1 cellular context compared by ENCODE assay signal in genomic region chr10:127926455-127926854, GRCh38.
TF ChIP-seq lines count a peak whose summit lies in the region.

No MANE protein-coding gene starts in this region.

TF ChIP-seq in GM23338, 12 proteins besides CTCF, POLR2A, EP300 and RAD21 (continued from another document):
- TF ChIP-seq, protein P1, sequence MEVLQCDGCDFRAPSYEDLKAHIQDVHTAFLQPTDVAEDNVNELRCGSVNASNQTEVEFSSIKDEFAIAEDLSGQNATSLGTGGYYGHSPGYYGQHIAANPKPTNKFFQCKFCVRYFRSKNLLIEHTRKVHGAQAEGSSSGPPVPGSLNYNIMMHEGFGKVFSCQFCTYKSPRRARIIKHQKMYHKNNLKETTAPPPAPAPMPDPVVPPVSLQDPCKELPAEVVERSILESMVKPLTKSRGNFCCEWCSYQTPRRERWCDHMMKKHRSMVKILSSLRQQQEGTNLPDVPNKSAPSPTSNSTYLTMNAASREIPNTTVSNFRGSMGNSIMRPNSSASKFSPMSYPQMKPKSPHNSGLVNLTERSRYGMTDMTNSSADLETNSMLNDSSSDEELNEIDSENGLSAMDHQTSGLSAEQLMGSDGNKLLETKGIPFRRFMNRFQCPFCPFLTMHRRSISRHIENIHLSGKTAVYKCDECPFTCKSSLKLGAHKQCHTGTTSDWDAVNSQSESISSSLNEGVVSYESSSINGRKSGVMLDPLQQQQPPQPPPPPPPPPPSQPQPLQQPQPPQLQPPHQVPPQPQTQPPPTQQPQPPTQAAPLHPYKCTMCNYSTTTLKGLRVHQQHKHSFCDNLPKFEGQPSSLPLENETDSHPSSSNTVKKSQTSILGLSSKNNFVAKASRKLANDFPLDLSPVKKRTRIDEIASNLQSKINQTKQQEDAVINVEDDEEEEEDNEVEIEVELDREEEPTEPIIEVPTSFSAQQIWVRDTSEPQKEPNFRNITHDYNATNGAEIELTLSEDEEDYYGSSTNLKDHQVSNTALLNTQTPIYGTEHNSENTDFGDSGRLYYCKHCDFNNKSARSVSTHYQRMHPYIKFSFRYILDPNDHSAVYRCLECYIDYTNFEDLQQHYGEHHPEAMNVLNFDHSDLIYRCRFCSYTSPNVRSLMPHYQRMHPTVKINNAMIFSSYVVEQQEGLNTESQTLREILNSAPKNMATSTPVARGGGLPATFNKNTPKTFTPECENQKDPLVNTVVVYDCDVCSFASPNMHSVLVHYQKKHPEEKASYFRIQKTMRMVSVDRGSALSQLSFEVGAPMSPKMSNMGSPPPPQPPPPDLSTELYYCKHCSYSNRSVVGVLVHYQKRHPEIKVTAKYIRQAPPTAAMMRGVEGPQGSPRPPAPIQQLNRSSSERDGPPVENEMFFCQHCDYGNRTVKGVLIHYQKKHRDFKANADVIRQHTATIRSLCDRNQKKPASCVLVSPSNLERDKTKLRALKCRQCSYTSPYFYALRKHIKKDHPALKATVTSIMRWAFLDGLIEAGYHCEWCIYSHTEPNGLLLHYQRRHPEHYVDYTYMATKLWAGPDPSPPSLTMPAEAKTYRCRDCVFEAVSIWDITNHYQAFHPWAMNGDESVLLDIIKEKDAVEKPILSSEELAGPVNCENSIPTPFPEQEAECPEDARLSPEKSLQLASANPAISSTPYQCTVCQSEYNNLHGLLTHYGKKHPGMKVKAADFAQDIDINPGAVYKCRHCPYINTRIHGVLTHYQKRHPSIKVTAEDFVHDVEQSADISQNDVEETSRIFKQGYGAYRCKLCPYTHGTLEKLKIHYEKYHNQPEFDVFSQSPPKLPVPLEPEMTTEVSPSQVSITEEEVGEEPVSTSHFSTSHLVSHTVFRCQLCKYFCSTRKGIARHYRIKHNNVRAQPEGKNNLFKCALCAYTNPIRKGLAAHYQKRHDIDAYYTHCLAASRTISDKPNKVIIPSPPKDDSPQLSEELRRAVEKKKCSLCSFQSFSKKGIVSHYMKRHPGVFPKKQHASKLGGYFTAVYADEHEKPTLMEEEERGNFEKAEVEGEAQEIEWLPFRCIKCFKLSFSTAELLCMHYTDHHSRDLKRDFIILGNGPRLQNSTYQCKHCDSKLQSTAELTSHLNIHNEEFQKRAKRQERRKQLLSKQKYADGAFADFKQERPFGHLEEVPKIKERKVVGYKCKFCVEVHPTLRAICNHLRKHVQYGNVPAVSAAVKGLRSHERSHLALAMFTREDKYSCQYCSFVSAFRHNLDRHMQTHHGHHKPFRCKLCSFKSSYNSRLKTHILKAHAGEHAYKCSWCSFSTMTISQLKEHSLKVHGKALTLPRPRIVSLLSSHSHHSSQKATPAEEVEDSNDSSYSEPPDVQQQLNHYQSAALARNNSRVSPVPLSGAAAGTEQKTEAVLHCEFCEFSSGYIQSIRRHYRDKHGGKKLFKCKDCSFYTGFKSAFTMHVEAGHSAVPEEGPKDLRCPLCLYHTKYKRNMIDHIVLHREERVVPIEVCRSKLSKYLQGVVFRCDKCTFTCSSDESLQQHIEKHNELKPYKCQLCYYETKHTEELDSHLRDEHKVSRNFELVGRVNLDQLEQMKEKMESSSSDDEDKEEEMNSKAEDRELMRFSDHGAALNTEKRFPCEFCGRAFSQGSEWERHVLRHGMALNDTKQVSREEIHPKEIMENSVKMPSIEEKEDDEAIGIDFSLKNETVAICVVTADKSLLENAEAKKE (CRISPR knock-in tag; IDR thresholded peaks at IDR 0.05) = no peak
- TF ChIP-seq, protein P2, sequence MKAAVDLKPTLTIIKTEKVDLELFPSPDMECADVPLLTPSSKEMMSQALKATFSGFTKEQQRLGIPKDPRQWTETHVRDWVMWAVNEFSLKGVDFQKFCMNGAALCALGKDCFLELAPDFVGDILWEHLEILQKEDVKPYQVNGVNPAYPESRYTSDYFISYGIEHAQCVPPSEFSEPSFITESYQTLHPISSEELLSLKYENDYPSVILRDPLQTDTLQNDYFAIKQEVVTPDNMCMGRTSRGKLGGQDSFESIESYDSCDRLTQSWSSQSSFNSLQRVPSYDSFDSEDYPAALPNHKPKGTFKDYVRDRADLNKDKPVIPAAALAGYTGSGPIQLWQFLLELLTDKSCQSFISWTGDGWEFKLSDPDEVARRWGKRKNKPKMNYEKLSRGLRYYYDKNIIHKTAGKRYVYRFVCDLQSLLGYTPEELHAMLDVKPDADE (IDR thresholded peaks at IDR 0.05) = no peak
- TF ChIP-seq CREB1 (CRISPR knock-in tag; IDR thresholded peaks at IDR 0.05; ENCODE audit: low read depth) (no peak), POLR2AphosphoS5 (IDR thresholded peaks at IDR 0.05; ENCODE audit: low read depth) (no peak), STAT1 (IDR thresholded peaks at IDR 0.05; ENCODE audit: unreplicated experiment) (no peak), JUNB (IDR thresholded peaks at IDR 0.05; ENCODE audit: unreplicated experiment) (no peak), ZNF114 (CRISPR knock-in tag; IDR thresholded peaks at IDR 0.05) (no peak), NANOG (IDR thresholded peaks at IDR 0.05; ENCODE audit: borderline replicate concordance) (no peak)
